In genomic region chr16:74611721-74612120, GRCh38 we compare ENCODE assay signal across 28 cellular contexts. TPM values are rescaled to one million over a fixed set of nuclear protein-coding genes. Genes with fewer than 3 reads are reported as not detected.
DNase-seq lines count a peak whose midpoint lies in the region; ATAC-seq, FAIRE-seq and TF ChIP-seq lines count a peak whose summit lies in the region.
"Had no signal": no experiment of that assay in that cellular context is flagged by ENCODE, and none has a peak within 500 bp of the region (broad histone marks: within the 10 kb centered on the region; RNA-seq: fewer than 3 reads in every experiment).

No MANE protein-coding gene starts in this region.

- POLR2A ChIA-PET in HepG2 (lab: Yijun Ruan, JAX) = no interaction called here

- WGBS in HepG2 (ENCODE audit: low lambda C conversion rate) = 36% methylated on average over 1 of the region's 1 CpG
- 88% methylated on average over 1 of the region's 1 CpG for WGBS in right lobe of liver (ENCODE audit: insufficient coverage, low coverage, low lambda C conversion rate, missing lambda C conversion rate)

- H3K36me3 Mint-ChIP-seq in chondrocyte (ENCODE audit: low read depth) = peaks cover 5% of the 10 kb centered on the region

- H3K27me3 ChIP-seq in HepG2 (ENCODE audit: control insufficient read depth in 1 of 2, insufficient read depth in 2 of 2, low read length in 2 of 2) (no peaks in the 10 kb centered on the region), right lobe of liver (no peaks in the 10 kb centered on the region), lower lobe of right lung (ENCODE audit: low read depth) (no peaks in the 10 kb centered on the region)
- H3K27me3 ChIP-seq: esophagus squamous epithelium, sigmoid colon, suprapubic skin had no signal

- TF ChIP-seq POLR2A in HepG2 (IDR thresholded peaks at IDR 0.05; ENCODE audit: insufficient read depth in 1 of 2, low read depth in 2 of 2, low read length in 2 of 2) (no peak), right lobe of liver (IDR thresholded peaks at IDR 0.05) (no peak)

- H3K36me3 ChIP-seq in HepG2 (replicated peaks in 1 of 2; ENCODE audit: control insufficient read depth in 1 of 2, insufficient read depth in 2 of 2, low read length in 2 of 2) (no peaks in the 10 kb centered on the region), right lobe of liver (no peaks in the 10 kb centered on the region), lower lobe of right lung (no peaks in the 10 kb centered on the region)
- H3K36me3 ChIP-seq: esophagus squamous epithelium, sigmoid colon, suprapubic skin had no signal

- H3K4me2 ChIP-seq in HepG2 (ENCODE audit: low read depth, low read length) = no peak overlapping the region

- no peak overlapping the region for H3K9ac ChIP-seq in HepG2 (ENCODE audit: insufficient read depth, low read depth, low read length)

- in situ Hi-C loops in HepG2 (cut with HindIII; ENCODE audit: extremely low pct_ligation_motif_present, low pct_unique_long_range_greater_than_20kb) = no loop called here

- no peaks in the 10 kb centered on the region for H3K79me2 ChIP-seq in HepG2 (ENCODE audit: insufficient read depth, low read length)

- no peak for ATAC-seq in HepG2
- ATAC-seq in right lobe of liver = no peak
- no peak for ATAC-seq in activated CD4-positive, CD25-positive, alpha-beta regulatory T cell treated with anti-CD3 and anti-CD28 coated beads, Interleukin-2, amount 50 U/mL, for 24 hours
- ATAC-seq in lower lobe of right lung = no peak
- ATAC-seq: activated CD8-positive, alpha-beta T cell treated with anti-CD3 and anti-CD28 coated beads, Interleukin-2, amount 10 ng/mL, durations not matched to agents 7 days and 5 days; activated naive CD4-positive, alpha-beta T cell treated with anti-CD3 and anti-CD28 coated beads, Interleukin-2, amount 50 U/mL, for 72 hours had no signal

- no peak for FAIRE-seq in HepG2 (lab: Jason Lieb, UNC)
- FAIRE-seq: endometrium, H54 had no signal

- intact Hi-C loops in HepG2 (cut with micrococcal nuclease; ENCODE audit: unreplicated experiment) (no loop called here), right lobe of liver (cut with DNase I) (no loop called here), lower lobe of right lung (cut with DNase I) (no loop called here)

- CTCF ChIA-PET in HepG2 (lab: Yijun Ruan, JAX; ENCODE audit: low intra/inter-chr PET ratio, low total read pairs) = no interaction called here

- H3K27me3 Mint-ChIP-seq in chondrocyte (ENCODE audit: low read depth) = no peaks in the 10 kb centered on the region
- H3K27me3 Mint-ChIP-seq: CD4-positive, CD25-positive, alpha-beta regulatory T cell; progenitor cell of endocrine pancreas had no signal

- peaks cover 26% of the 10 kb centered on the region for H3K4me1 Mint-ChIP-seq in chondrocyte (ENCODE audit: low read depth)

- peak overlapping the region; percentile 97 for H3K27ac Mint-ChIP-seq in chondrocyte (ENCODE audit: unreplicated experiment)
- H3K27ac Mint-ChIP-seq: activated CD8-positive, alpha-beta T cell treated with anti-CD3 and anti-CD28 coated beads, Interleukin-2, amount 10 ng/mL, durations not matched to agents 7 days and 5 days; activated naive CD4-positive, alpha-beta T cell treated with anti-CD3 and anti-CD28 coated beads, Interleukin-2, amount 50 U/mL, for 72 hours; activated T-helper 2 cell treated with anti-CD3 and anti-CD28 coated beads, Interferon-gamma antibody, Interleukin-2, Interleukin-4, amounts not matched to agents 10 μg/mL and 5 μg/mL and 100 μg/mL, durations not matched to agents 14 hours and 24 hours and 36 hours; T-helper 1 cell treated with Interleukin-12 subunit alpha and Interleukin-12 subunit beta and Interleukin-4 antibody, amounts not matched to agents 30 μg/mL and 1 μg/mL, for 36 hours had no signal

- H3K4me1 ChIP-seq in HepG2 (ENCODE audit: insufficient read depth, low read length) = peaks cover 23% of the 10 kb centered on the region
- no peaks in the 10 kb centered on the region for H3K4me1 ChIP-seq in right lobe of liver
- peaks cover 8% of the 10 kb centered on the region for H3K4me1 ChIP-seq in lower lobe of right lung

- no peak overlapping the region for H3K27ac ChIP-seq in HepG2 (ENCODE audit: extremely low read length, insufficient read depth, low read length)
- H3K27ac ChIP-seq in right lobe of liver = no peak overlapping the region
- H3K27ac ChIP-seq in lower lobe of right lung = no peak overlapping the region
- H3K27ac ChIP-seq: esophagus squamous epithelium, RWPE1, sigmoid colon, suprapubic skin had no signal

- H3K9me3 Mint-ChIP-seq in chondrocyte (ENCODE audit: low read depth) = no peaks in the 10 kb centered on the region
- H3K9me3 Mint-ChIP-seq: activated naive CD4-positive, alpha-beta T cell treated with anti-CD3 and anti-CD28 coated beads, Interleukin-2, amount 50 U/mL, for 72 hours; activated T-helper 2 cell treated with anti-CD3 and anti-CD28 coated beads, Interferon-gamma antibody, Interleukin-2, Interleukin-4, amounts not matched to agents 10 μg/mL and 5 μg/mL and 100 μg/mL, durations not matched to agents 14 hours and 24 hours and 36 hours; CD4-positive, CD25-positive, alpha-beta regulatory T cell; T-helper 1 cell treated with Interleukin-12 subunit alpha and Interleukin-12 subunit beta and Interleukin-4 antibody, amounts not matched to agents 30 μg/mL and 1 μg/mL, for 36 hours had no signal

- TF ChIP-seq EP300 in HepG2 (IDR thresholded peaks at IDR 0.05; ENCODE audit: low read depth in 2 of 2, low read length in 2 of 2) (no peak), HepG2 (CRISPR knock-in tag; IDR thresholded peaks at IDR 0.05; ENCODE audit: borderline replicate concordance) (no peak)

- no peak for TF ChIP-seq RAD21 in HepG2 (CRISPR knock-in tag; IDR thresholded peaks at IDR 0.05)

- H3K9me3 ChIP-seq in HepG2 (ENCODE audit: low read length) (no peaks in the 10 kb centered on the region), right lobe of liver (no peaks in the 10 kb centered on the region), lower lobe of right lung (no peaks in the 10 kb centered on the region)
- H3K9me3 ChIP-seq: esophagus squamous epithelium, sigmoid colon, suprapubic skin had no signal

- no peaks in the 10 kb centered on the region for H4K20me1 ChIP-seq in HepG2 (ENCODE audit: insufficient read depth, low read length)

- H3K4me3 Mint-ChIP-seq in chondrocyte (ENCODE audit: unreplicated experiment) = no peak overlapping the region
- H3K4me3 Mint-ChIP-seq: activated CD8-positive, alpha-beta T cell treated with anti-CD3 and anti-CD28 coated beads, Interleukin-2, amount 10 ng/mL, durations not matched to agents 7 days and 5 days; T-helper 1 cell treated with Interleukin-12 subunit alpha and Interleukin-12 subunit beta and Interleukin-4 antibody, amounts not matched to agents 30 μg/mL and 1 μg/mL, for 36 hours had no signal

- no peak overlapping the region for H3K4me3 ChIP-seq in HepG2 (replicated peaks in 1 of 3; ENCODE audit: insufficient read depth in 1 of 3, low read depth in 2 of 3, low read length in 3 of 3)
- no peak overlapping the region for H3K4me3 ChIP-seq in right lobe of liver
- no peak overlapping the region for H3K4me3 ChIP-seq in lower lobe of right lung
- H3K4me3 ChIP-seq: esophagus squamous epithelium, sigmoid colon, suprapubic skin had no signal

- no TSS peak for BruUV-seq in HepG2 (replicated peaks; lab: Mats Ljungman, UMichigan)

- DNase-seq in HepG2 (ENCODE audit: low spot score) (no peak), right lobe of liver (no peak), chondrocyte (ENCODE audit: low spot score) (no peak), foreskin melanocyte (peak; percentile 37), hepatic stellate cell (ENCODE audit: low spot score) (no peak), lower lobe of right lung (no peak)
- DNase-seq in activated naive CD4-positive, alpha-beta T cell treated with Interleukin-2 at 50 U/mL for 16 hours = no peak
- DNase-seq: 8988T; activated CD8-positive, alpha-beta T cell treated with anti-CD3 and anti-CD28 coated beads, Interleukin-2, amount 10 ng/mL, durations not matched to agents 7 days and 5 days; aorta; caudate nucleus; CD4-positive, CD25-positive, alpha-beta regulatory T cell; dermis blood vessel endothelial cell; esophagus squamous epithelium; NCI-H2081; NCI-H345; NCI-H774; stimulated activated naive CD4-positive, alpha-beta T cell had no signal

- TF ChIP-seq CTCF in HepG2 (CRISPR knock-in tag; IDR thresholded peaks at IDR 0.05) (no peak), right lobe of liver (IDR thresholded peaks at IDR 0.05) (no peak), chondrocyte (IDR thresholded peaks at IDR 0.05) (no peak), lower lobe of right lung (IDR thresholded peaks at IDR 0.05) (no peak)

- H2AFZ ChIP-seq in HepG2 (ENCODE audit: low read length) = no peak overlapping the region

RNA-seq across cellular contexts. Expression of gene GLG1, which starts 4.8 kb away (rescaled TPM):
- total RNA-seq in HepG2 (2016; rRNA removed; fragmentation: Illumina TruSeq; extraction: Trizol) = 46.1 and 87.7 TPM in 2 replicates
- total RNA-seq in HepG2 (2016; cell fraction: cytosol; rRNA removed; fragmentation: Illumina TruSeq; extraction: Trizol; ENCODE audit: low read depth) = 26.8 and 36.0 TPM in 2 replicates
- total RNA-seq in HepG2 (2016; cell fraction: insoluble cytoplasmic fraction; rRNA removed; fragmentation: Illumina TruSeq; extraction: Trizol) = 38.4 and 88.5 TPM in 2 replicates
- total RNA-seq in HepG2 (2016; cell fraction: membrane; rRNA removed; fragmentation: Illumina TruSeq; extraction: Trizol) = 19.9 and 23.0 TPM in 2 replicates
- 101 and 124 TPM in 2 replicates for total RNA-seq in HepG2 (2016; cell fraction: nucleus; rRNA removed; fragmentation: Illumina TruSeq; extraction: Trizol)
- 128 and 141 TPM in 2 replicates for polyA plus RNA-seq in HepG2 (2011; rRNA removed)
- polyA plus RNA-seq in HepG2 (2011; cell fraction: cytosol; rRNA removed) = 92.4 and 107 TPM in 2 replicates
- 89.7 and 89.9 TPM in 2 replicates for polyA plus RNA-seq in HepG2 (2011; cell fraction: nucleus; rRNA removed)
- 121 and 125 TPM in 2 replicates for polyA plus RNA-seq in HepG2 (2012)
- 3.6 and 3.9 TPM in 2 replicates for polyA plus RNA-seq in HepG2 (2016; cell fraction: cytosol; fragmentation: Illumina TruSeq; extraction: Trizol; ENCODE audit: low read depth)
- polyA plus RNA-seq in HepG2 (2016; cell fraction: insoluble cytoplasmic fraction; fragmentation: Illumina TruSeq; extraction: Trizol; ENCODE audit: low read depth) = 28.4 and 32.8 TPM in 2 replicates
- 6.2 and 7.9 TPM in 2 replicates for polyA plus RNA-seq in HepG2 (2016; cell fraction: membrane; fragmentation: Illumina TruSeq; extraction: Trizol; ENCODE audit: low read depth)
- polyA plus RNA-seq in HepG2 (2016; cell fraction: nucleus; fragmentation: Illumina TruSeq; extraction: Trizol; ENCODE audit: insufficient read depth, low read depth) = 114 and 118 TPM in 2 replicates
- 52.8 and 189 TPM in 2 replicates for polyA minus RNA-seq in HepG2 (2011; rRNA and poly(A)+ RNA removed; ENCODE audit: low replicate concordance)
- polyA minus RNA-seq in HepG2 (2011; cell fraction: cytosol; rRNA and poly(A)+ RNA removed) = 122 and 148 TPM in 2 replicates
- 119 and 159 TPM in 2 replicates for polyA minus RNA-seq in HepG2 (2011; cell fraction: nucleus; rRNA and poly(A)+ RNA removed)
- total RNA-seq in right lobe of liver = 10 to 100 TPM; 42.4 to 65.1 (median 44.7) TPM
- total RNA-seq in chondrocyte = 241 to 277 TPM (median 276 TPM) in 3 replicates
- total RNA-seq in lower lobe of right lung = 110 TPM

RNA-seq across cellular contexts. Expression of gene RFWD3, which starts 55.0 kb away (rescaled TPM):
- total RNA-seq in HepG2 (2016; rRNA removed; fragmentation: Illumina TruSeq; extraction: Trizol) = 62.6 and 87.6 TPM in 2 replicates
- 19.3 and 20.6 TPM in 2 replicates for total RNA-seq in HepG2 (2016; cell fraction: cytosol; rRNA removed; fragmentation: Illumina TruSeq; extraction: Trizol; ENCODE audit: low read depth)
- total RNA-seq in HepG2 (2016; cell fraction: insoluble cytoplasmic fraction; rRNA removed; fragmentation: Illumina TruSeq; extraction: Trizol) = 60.6 and 87.5 TPM in 2 replicates
- 41.5 and 48.1 TPM in 2 replicates for total RNA-seq in HepG2 (2016; cell fraction: membrane; rRNA removed; fragmentation: Illumina TruSeq; extraction: Trizol)
- 46.9 and 59.2 TPM in 2 replicates for total RNA-seq in HepG2 (2016; cell fraction: nucleus; rRNA removed; fragmentation: Illumina TruSeq; extraction: Trizol)
- polyA plus RNA-seq in HepG2 (2011; rRNA removed) = 21.3 and 23.4 TPM in 2 replicates
- polyA plus RNA-seq in HepG2 (2011; cell fraction: cytosol; rRNA removed) = 16.2 and 18.8 TPM in 2 replicates
- 18.6 and 22.2 TPM in 2 replicates for polyA plus RNA-seq in HepG2 (2011; cell fraction: nucleus; rRNA removed)
- polyA plus RNA-seq in HepG2 (2012) = 14.4 and 18.7 TPM in 2 replicates
- 3.8 and 4.2 TPM in 2 replicates for polyA plus RNA-seq in HepG2 (2016; cell fraction: cytosol; fragmentation: Illumina TruSeq; extraction: Trizol; ENCODE audit: low read depth)
- 57.4 and 60.0 TPM in 2 replicates for polyA plus RNA-seq in HepG2 (2016; cell fraction: insoluble cytoplasmic fraction; fragmentation: Illumina TruSeq; extraction: Trizol; ENCODE audit: low read depth)
- 12.4 and 12.8 TPM in 2 replicates for polyA plus RNA-seq in HepG2 (2016; cell fraction: membrane; fragmentation: Illumina TruSeq; extraction: Trizol; ENCODE audit: low read depth)
- 42.1 and 46.7 TPM in 2 replicates for polyA plus RNA-seq in HepG2 (2016; cell fraction: nucleus; fragmentation: Illumina TruSeq; extraction: Trizol; ENCODE audit: insufficient read depth, low read depth)
- 98.9 and 270 TPM in 2 replicates for polyA minus RNA-seq in HepG2 (2011; rRNA and poly(A)+ RNA removed; ENCODE audit: low replicate concordance)
- 21.9 and 24.1 TPM in 2 replicates for polyA minus RNA-seq in HepG2 (2011; cell fraction: cytosol; rRNA and poly(A)+ RNA removed)
- 55.6 and 62.2 TPM in 2 replicates for polyA minus RNA-seq in HepG2 (2011; cell fraction: nucleus; rRNA and poly(A)+ RNA removed)
- 10 to 100 TPM in 1 of 6 experiments, 1 to 10 TPM in 5; 5.4 to 10.3 (median 7.3) TPM for total RNA-seq in right lobe of liver
- 22.3 to 32.2 TPM (median 23.2 TPM) in 3 replicates for total RNA-seq in chondrocyte
- total RNA-seq in lower lobe of right lung = 22.5 TPM
